ENCODE assay signal across 19 cellular contexts in genomic region chr5:104048231-104048630, GRCh38.
DNase-seq lines count a peak whose midpoint lies in the region; ATAC-seq, FAIRE-seq and TF ChIP-seq lines count a peak whose summit lies in the region.
"Had no signal": no experiment of that assay in that cellular context is flagged by ENCODE, and none has a peak within 500 bp of the region (broad histone marks: within the 10 kb centered on the region; RNA-seq: fewer than 3 reads in every experiment).

No MANE protein-coding gene starts in this region.

- TF ChIP-seq EP300 in K562 (IDR thresholded peaks at IDR 0.05; ENCODE audit: low read length) = no peak

- BruUV-seq in K562 (replicated peaks; lab: Mats Ljungman, UMichigan) = no TSS peak

- no peak for TF ChIP-seq CTCF in MM.1S (IDR thresholded peaks at IDR 0.05; ENCODE audit: low read length)
- no peak for TF ChIP-seq CTCF in K562 (IDR thresholded peaks at IDR 0.05 in 2 of 3, conservative IDR thresholded peaks at IDR 0.05 in 1 of 3; ENCODE audit: insufficient read depth in 2 of 3, low read depth in 1 of 3, low read length in 3 of 3)

- FAIRE-seq in K562 (lab: Jason Lieb, UNC) = peak; percentile 6

- intact Hi-C loops in K562 (cut with micrococcal nuclease) = loop anchor here (2.0 kb wide), 1 partner anchor 131 kb away; no protein-coding TSS in a partner anchor

- CTCF ChIA-PET in K562 (lab: Yijun Ruan, JAX; ENCODE audit: low intra/inter-chr PET ratio) = no interaction called here

- H3K4me3 ChIP-seq in MM.1S (ENCODE audit: low read length) = no peak overlapping the region
- no peak overlapping the region for H3K4me3 ChIP-seq in K562
- H3K4me3 ChIP-seq: BLaER1 treated with 17β-estradiol and CSF1 and Interleukin-3, amounts not matched to agents 10 nM and 100 nM; SJSA1 had no signal

- H3K4me1 Mint-ChIP-seq in stimulated activated naive CD8-positive, alpha-beta T cell treated with anti-CD3 and anti-CD28 coated beads, Interleukin-15, amount 100 ng/mL, for 72 hours = no peaks in the 10 kb centered on the region
- no peaks in the 10 kb centered on the region for H3K4me1 Mint-ChIP-seq in stimulated activated naive B cell treated with anti-CD40 and anti-IgM and Interleukin-4, amounts not matched to agents 10 μg/mL and 1 μg/mL and 100 μg/mL, for 72 hours

- H3F3A ChIP-seq in MM.1S (ENCODE audit: insufficient read depth, low read length) = no peaks in the 10 kb centered on the region

- DNase-seq in stimulated activated naive CD8-positive, alpha-beta T cell treated with anti-CD3 and anti-CD28 coated beads, Interleukin-15, amount 100 ng/mL, for 72 hours = no peak
- no peak for DNase-seq in stimulated activated naive CD8-positive, alpha-beta T cell treated with anti-CD3 and anti-CD28 coated beads, Interleukin-15, Interleukin-2, amounts not matched to agents 100 U/mL and 50 U/mL, for 24 hours
- peak; percentile 33 for DNase-seq in MM.1S
- DNase-seq in K562 (ENCODE audit: extremely low read depth in 1 of 4, low spot score in 3 of 4) = no peak
- no peak for DNase-seq in stimulated activated naive B cell treated with anti-CD40 and anti-IgM and Interleukin-4, amounts not matched to agents 10 μg/mL and 1 μg/mL and 100 μg/mL, for 72 hours
- no peak for DNase-seq in SW480 (ENCODE audit: low spot score)
- no peak for DNase-seq in activated T-cell treated with anti-CD3 and anti-CD28 coated beads, Interleukin-2, amount 50 U/mL, for 48 hours
- DNase-seq: 8988T, COR-L47, H7, MV-4-11, NCI-H1417 treated with DMSO at 0.1 percent for 48 hours, NCI-H2029, NCI-H2171 treated with DMSO at 0.1 percent for 48 hours, NCI-H524 had no signal

- H3K27me3 ChIP-seq in MM.1S (replicated peaks; ENCODE audit: insufficient read depth, low read length) = no peaks in the 10 kb centered on the region
- H3K27me3 ChIP-seq in K562 (ENCODE audit: control insufficient read depth in 2 of 2, insufficient read depth in 2 of 2, low read length in 2 of 2) = peaks cover 0 to 7% of the 10 kb centered on the region in 2 experiments; a peak in 2 of 5 replicates
- H3K27me3 ChIP-seq: BLaER1 treated with 17β-estradiol and CSF1 and Interleukin-3, amounts not matched to agents 10 nM and 100 nM; SJSA1 had no signal

- no peak overlapping the region for H3K4me3 Mint-ChIP-seq in stimulated activated naive CD8-positive, alpha-beta T cell treated with anti-CD3 and anti-CD28 coated beads, Interleukin-15, amount 100 ng/mL, for 72 hours
- no peak overlapping the region for H3K4me3 Mint-ChIP-seq in stimulated activated naive B cell treated with anti-CD40 and anti-IgM and Interleukin-4, amounts not matched to agents 10 μg/mL and 1 μg/mL and 100 μg/mL, for 72 hours

- H4K20me1 ChIP-seq in MM.1S (ENCODE audit: insufficient read depth, low read length) (no peaks in the 10 kb centered on the region), K562 (replicated peaks; ENCODE audit: control insufficient read depth, insufficient read depth, low read length) (no peaks in the 10 kb centered on the region)
- H4K20me1 ChIP-seq: BLaER1 treated with 17β-estradiol and CSF1 and Interleukin-3, amounts not matched to agents 10 nM and 100 nM had no signal

- no peak overlapping the region for H3K27ac ChIP-seq in MM.1S (ENCODE audit: low read length)
- no peak overlapping the region for H3K27ac ChIP-seq in K562 (ENCODE audit: extremely low read depth, low read depth, low read length)
- H3K27ac ChIP-seq: BLaER1 treated with 17β-estradiol and CSF1 and Interleukin-3, amounts not matched to agents 10 nM and 100 nM; RWPE1; SJSA1 had no signal

- H3K9me3 ChIP-seq in MM.1S (replicated peaks; ENCODE audit: insufficient read depth, low read length) (no peaks in the 10 kb centered on the region), K562 (replicated peaks; ENCODE audit: control insufficient read depth, insufficient read depth, low read depth, low read length) (no peaks in the 10 kb centered on the region)
- H3K9me3 ChIP-seq: BLaER1 treated with 17β-estradiol and CSF1 and Interleukin-3, amounts not matched to agents 10 nM and 100 nM; SJSA1 had no signal

- H3K9ac ChIP-seq in MM.1S (ENCODE audit: low read length) = no peak overlapping the region
- H3K9ac ChIP-seq in K562 (ENCODE audit: insufficient read depth in 1 of 2, low read depth in 2 of 2, low read length in 2 of 2) = no peak overlapping the region
- H3K9ac ChIP-seq: BLaER1 treated with 17β-estradiol and CSF1 and Interleukin-3, amounts not matched to agents 10 nM and 100 nM had no signal

- no peak overlapping the region for H3K27ac Mint-ChIP-seq in stimulated activated naive CD8-positive, alpha-beta T cell treated with anti-CD3 and anti-CD28 coated beads, Interleukin-15, amount 100 ng/mL, for 72 hours
- no peak overlapping the region for H3K27ac Mint-ChIP-seq in stimulated activated naive B cell treated with anti-CD40 and anti-IgM and Interleukin-4, amounts not matched to agents 10 μg/mL and 1 μg/mL and 100 μg/mL, for 72 hours

- no peak overlapping the region for H2AFZ ChIP-seq in MM.1S (ENCODE audit: low read length)
- H2AFZ ChIP-seq in K562 (ENCODE audit: low read depth, low read length) = no peak overlapping the region

- POLR2A ChIA-PET in K562 (lab: Yijun Ruan, JAX) = no interaction called here

- H3K79me2 ChIP-seq in MM.1S (ENCODE audit: low read length) (no peaks in the 10 kb centered on the region), K562 (ENCODE audit: control insufficient read depth, insufficient read depth, low read length) (no peaks in the 10 kb centered on the region)

- no peaks in the 10 kb centered on the region for H3K9me1 ChIP-seq in K562 (ENCODE audit: control insufficient read depth, insufficient read depth, low read length)

- H3K36me3 ChIP-seq in MM.1S (replicated peaks; ENCODE audit: insufficient read depth, low read length) (no peaks in the 10 kb centered on the region), K562 (ENCODE audit: control insufficient read depth, insufficient read depth, low read length) (no peaks in the 10 kb centered on the region)
- H3K36me3 ChIP-seq: BLaER1 treated with 17β-estradiol and CSF1 and Interleukin-3, amounts not matched to agents 10 nM and 100 nM; SJSA1 had no signal

- H3K9me2 ChIP-seq in MM.1S (replicated peaks; ENCODE audit: insufficient read depth, low read length) = no peaks in the 10 kb centered on the region

- no peaks in the 10 kb centered on the region for H3K27me3 Mint-ChIP-seq in stimulated activated naive CD8-positive, alpha-beta T cell treated with anti-CD3 and anti-CD28 coated beads, Interleukin-15, amount 100 ng/mL, for 72 hours
- H3K27me3 Mint-ChIP-seq in stimulated activated naive B cell treated with anti-CD40 and anti-IgM and Interleukin-4, amounts not matched to agents 10 μg/mL and 1 μg/mL and 100 μg/mL, for 72 hours = no peaks in the 10 kb centered on the region

- H3K4me2 ChIP-seq in MM.1S (ENCODE audit: low read depth, low read length) (peak overlapping the region; percentile 18), K562 (ENCODE audit: insufficient read depth, low read length) (no peak overlapping the region)
- H3K4me2 ChIP-seq: BLaER1 treated with 17β-estradiol and CSF1 and Interleukin-3, amounts not matched to agents 10 nM and 100 nM had no signal

- TF ChIP-seq RAD21 in K562 (CRISPR knock-in tag; conservative IDR thresholded peaks at IDR 0.05 in 1 of 2, IDR thresholded peaks at IDR 0.05 in 1 of 2) = no peak

- in situ Hi-C loops in K562 (cut with MboI) = no loop called here

- ATAC-seq in stimulated activated naive CD8-positive, alpha-beta T cell treated with anti-CD3 and anti-CD28 coated beads, Interleukin-15, amount 100 ng/mL, for 72 hours = peak; percentile 45
- ATAC-seq in stimulated activated naive CD8-positive, alpha-beta T cell treated with anti-CD3 and anti-CD28 coated beads, Interleukin-15, Interleukin-2, amounts not matched to agents 100 U/mL and 50 U/mL, for 24 hours = no peak
- no peak for ATAC-seq in K562
- peak; percentile 7 to 8 for ATAC-seq in stimulated activated naive B cell treated with anti-CD40 and anti-IgM and Interleukin-4, amounts not matched to agents 10 μg/mL and 1 μg/mL and 100 μg/mL, for 72 hours (replicated peaks)
- ATAC-seq in GM21786 (IDR thresholded peaks at IDR 0.05; ENCODE audit: unreplicated experiment) = no peak

- peaks cover 22% of the 10 kb centered on the region for H3K4me1 ChIP-seq in MM.1S (ENCODE audit: low read length)
- no peaks in the 10 kb centered on the region; a peak in 1 of 5 replicates for H3K4me1 ChIP-seq in K562 (replicated peaks in 1 of 2; ENCODE audit: control insufficient read depth in 2 of 2, insufficient read depth in 2 of 2, low read length in 2 of 2)
- H3K4me1 ChIP-seq: SJSA1 had no signal

- 8% methylated on average over 2 of the region's 2 CpGs for WGBS in K562 (ENCODE audit: insufficient coverage, low coverage, missing lambda C conversion rate)

- peaks cover 0 to 7% of the 10 kb centered on the region in 2 donors for H3K9me3 Mint-ChIP-seq in stimulated activated naive CD8-positive, alpha-beta T cell treated with anti-CD3 and anti-CD28 coated beads, Interleukin-15, amount 100 ng/mL, for 72 hours
- peaks cover 1 to 6% of the 10 kb centered on the region in 2 donors for H3K9me3 Mint-ChIP-seq in stimulated activated naive B cell treated with anti-CD40 and anti-IgM and Interleukin-4, amounts not matched to agents 10 μg/mL and 1 μg/mL and 100 μg/mL, for 72 hours

- no peak for TF ChIP-seq POLR2A in K562 (conservative IDR thresholded peaks at IDR 0.05)

- H3K36me3 Mint-ChIP-seq in stimulated activated naive B cell treated with anti-CD40 and anti-IgM and Interleukin-4, amounts not matched to agents 10 μg/mL and 1 μg/mL and 100 μg/mL, for 72 hours = no peaks in the 10 kb centered on the region

TF ChIP-seq in K562, 482 proteins besides CTCF, POLR2A, EP300 and RAD21:
- TF ChIP-seq CREB1 (IDR thresholded peaks at IDR 0.05) = no peak
- TF ChIP-seq CREB1 (CRISPR knock-in tag; IDR thresholded peaks at IDR 0.05) = no peak
- TF ChIP-seq CBFA2T3 (IDR thresholded peaks at IDR 0.05) = peak; percentile 13; the same call in 1 of the 2 replicates
- no peak for TF ChIP-seq BMI1 (IDR thresholded peaks at IDR 0.05; ENCODE audit: low read length)
- no peak for TF ChIP-seq NUFIP1 (IDR thresholded peaks at IDR 0.05; ENCODE audit: partially characterized antibody)
- peak; percentile 69 for TF ChIP-seq FOSL1 (tag; conservative IDR thresholded peaks at IDR 0.05)
- TF ChIP-seq ZNF121 (CRISPR knock-in tag; conservative IDR thresholded peaks at IDR 0.05) = no peak

Comparison
In these comparisons a context has a peak if more than half of its experiments do, and no peak if none do; other contexts are left out.
1. ATAC-seq: peak in stimulated activated naive CD8-positive, alpha-beta T cell treated with anti-CD3 and anti-CD28 coated beads, Interleukin-15, amount 100 ng/mL, for 72 hours (single experiment) and stimulated activated naive B cell treated with anti-CD40 and anti-IgM and Interleukin-4, amounts not matched to agents 10 μg/mL and 1 μg/mL and 100 μg/mL, for 72 hours (2 of 2); none in stimulated activated naive CD8-positive, alpha-beta T cell treated with anti-CD3 and anti-CD28 coated beads, Interleukin-15, Interleukin-2, amounts not matched to agents 100 U/mL and 50 U/mL, for 24 hours (single experiment), K562 (single experiment) and GM21786 (single experiment).